ENCODE assay signal across 25 cellular contexts in the genomic region with DNA sequence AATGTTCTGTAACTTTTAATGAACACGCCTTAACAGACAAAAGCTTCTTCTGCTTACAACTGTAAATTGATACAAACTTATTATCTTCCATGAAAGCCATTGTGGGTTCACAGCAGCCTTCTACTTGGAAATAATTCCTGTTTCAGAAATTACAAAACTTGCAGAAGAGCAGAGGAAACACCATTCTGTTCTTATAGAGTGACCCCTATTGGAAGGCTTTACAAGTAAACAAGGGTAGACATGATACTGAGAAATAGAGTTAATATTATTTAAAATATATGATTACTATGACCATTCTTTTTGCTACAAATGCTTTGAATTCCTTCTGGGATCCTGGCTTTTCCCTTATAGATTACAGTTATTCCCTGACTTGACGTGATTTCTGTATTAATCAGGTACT. TPM values are rescaled to one million over a fixed set of nuclear protein-coding genes. Genes with fewer than 3 reads are reported as not detected.
"Had no signal": no experiment of that assay in that cellular context is flagged by ENCODE, and none has a peak within 500 bp of the region (broad histone marks: within the 10 kb centered on the region; RNA-seq: fewer than 3 reads in every experiment).

No MANE protein-coding gene starts in this region.

- H3K9me3 Mint-ChIP-seq: dendritic cell treated with granulocyte-macrophage colony-stimulating factor and Interleukin-4, amounts not matched to agents 40 ng/mL and 50 ng/mL, for 4 days; mesothelial cell of epicardium had no signal

- H3K4me3 Mint-ChIP-seq: dendritic cell treated with granulocyte-macrophage colony-stimulating factor and Interleukin-4, amounts not matched to agents 40 ng/mL and 50 ng/mL, for 4 days; mesothelial cell of epicardium; natural killer cell treated with Interleukin-12 subunit alpha and Interleukin-12 subunit beta and Interleukin-15 and Interleukin-18, amount 100 ng/mL, for 72 hours; stimulated activated naive CD8-positive, alpha-beta T cell treated with anti-CD3 and anti-CD28 coated beads, Interleukin-15, amount 100 ng/mL, for 72 hours had no signal

- DNase-seq: activated CD4-positive, alpha-beta T cell treated with anti-CD3 and anti-CD28 coated beads for 1 hour; activated CD8-positive, alpha-beta memory T cell treated with anti-CD3 and anti-CD28 coated beads for 24 hours; activated CD8-positive, alpha-beta memory T cell treated with anti-CD3 and anti-CD28 coated beads, Interleukin-2, amount 50 U/mL, for 48 hours; activated effector memory CD4-positive, alpha-beta T cell treated with Interleukin-2 at 50 U/mL for 16 hours; activated naive CD4-positive, alpha-beta T cell treated with anti-CD3 and anti-CD28 coated beads, Interleukin-2, amount 50 U/mL, for 16 hours; activated T-cell treated with anti-CD3 and anti-CD28 coated beads, Interleukin-2, amount 50 U/mL, for 48 hours; aorta; brain microvascular endothelial cell; effector memory CD4-positive, alpha-beta T cell; foreskin fibroblast; hypothalamus; islet precursor cell; posterior cingulate gyrus; retina; stimulated activated naive CD8-positive, alpha-beta T cell treated with anti-CD3 and anti-CD28 coated beads, Interleukin-15, amount 100 ng/mL, for 72 hours; SW 1271; T-helper 2 cell; transverse colon; WERI-Rb-1 had no signal

- H3K9me3 ChIP-seq: suprapubic skin, transverse colon had no signal

- H3K4me3 ChIP-seq: lung, suprapubic skin, transverse colon had no signal

- H3K27me3 Mint-ChIP-seq: dendritic cell treated with granulocyte-macrophage colony-stimulating factor and Interleukin-4, amounts not matched to agents 40 ng/mL and 50 ng/mL, for 4 days; natural killer cell treated with Interleukin-12 subunit alpha and Interleukin-12 subunit beta and Interleukin-15 and Interleukin-18, amount 100 ng/mL, for 72 hours; stimulated activated naive CD8-positive, alpha-beta T cell treated with anti-CD3 and anti-CD28 coated beads, Interleukin-15, amount 100 ng/mL, for 72 hours had no signal

- H3K4me1 Mint-ChIP-seq: stimulated activated naive CD8-positive, alpha-beta T cell treated with anti-CD3 and anti-CD28 coated beads, Interleukin-15, amount 100 ng/mL, for 72 hours had no signal

- H3K4me1 ChIP-seq: suprapubic skin, transverse colon had no signal

- H3K27ac ChIP-seq: brain microvascular endothelial cell, suprapubic skin, transverse colon, WERI-Rb-1 had no signal

- H3K27me3 ChIP-seq: brain microvascular endothelial cell, suprapubic skin, transverse colon had no signal

- H3K27ac Mint-ChIP-seq: dendritic cell treated with granulocyte-macrophage colony-stimulating factor and Interleukin-4, amounts not matched to agents 40 ng/mL and 50 ng/mL, for 4 days; mesothelial cell of epicardium; natural killer cell treated with Interleukin-12 subunit alpha and Interleukin-12 subunit beta and Interleukin-15 and Interleukin-18, amount 100 ng/mL, for 72 hours; stimulated activated naive CD8-positive, alpha-beta T cell treated with anti-CD3 and anti-CD28 coated beads, Interleukin-15, amount 100 ng/mL, for 72 hours had no signal

- ATAC-seq: natural killer cell treated with Interleukin-12 subunit alpha and Interleukin-12 subunit beta and Interleukin-15 and Interleukin-18, amount 100 ng/mL, for 72 hours; stimulated activated naive CD8-positive, alpha-beta T cell treated with anti-CD3 and anti-CD28 coated beads, Interleukin-15, amount 100 ng/mL, for 72 hours had no signal

- H3K36me3 ChIP-seq: brain microvascular endothelial cell, suprapubic skin, transverse colon, WERI-Rb-1 had no signal

- H3K36me3 Mint-ChIP-seq: mesothelial cell of epicardium; natural killer cell treated with Interleukin-12 subunit alpha and Interleukin-12 subunit beta and Interleukin-15 and Interleukin-18, amount 100 ng/mL, for 72 hours had no signal

RNA-seq across cellular contexts. Expression of a gene that starts 32.4 kb away (rescaled TPM):
- total RNA-seq: glomerular endothelial cell; natural killer cell treated with Interleukin-12 subunit alpha and Interleukin-12 subunit beta and Interleukin-15 and Interleukin-18, amount 100 ng/mL, for 72 hours; transverse colon had no signal
- polyA plus RNA-seq: aorta had no signal
